ENCODE assay signal across 12 cellular contexts in genomic region chr16:84825896-84826557, GRCh38. TPM values are rescaled to one million over a fixed set of nuclear protein-coding genes. Genes with fewer than 3 reads are reported as not detected.
A peak's percentile ranks its signal among the peaks of the same experiment; 100 is the strongest.
DNase-seq lines count a peak whose midpoint lies in the region; ATAC-seq, FAIRE-seq and TF ChIP-seq lines count a peak whose summit lies in the region.
"Had no signal": no experiment of that assay in that cellular context is flagged by ENCODE, and none has a peak within 500 bp of the region (broad histone marks: within the 10 kb centered on the region; RNA-seq: fewer than 3 reads in every experiment).

No MANE protein-coding gene starts in this region.

- no peak for TF ChIP-seq EP300 in tibial nerve (IDR thresholded peaks at IDR 0.05)

- intact Hi-C loops in esophagus squamous epithelium (cut with DNase I), result no loop called here

- TF ChIP-seq POLR2A in esophagus squamous epithelium (IDR thresholded peaks at IDR 0.05) (no peak), tibial nerve (IDR thresholded peaks at IDR 0.05) (no peak)

- H3K4me3 ChIP-seq in esophagus squamous epithelium (peak overlapping the region in 1 of 4 donors; percentile 16), muscle layer of colon (ENCODE audit: low read depth in 1 of 2, low read length in 2 of 2) (peak overlapping the region in 1 of 2 donors; percentile 35), tibial nerve (no peak overlapping the region)

- peak overlapping the region; percentile 69 to 93 (median 92) for H3K27ac ChIP-seq in esophagus squamous epithelium
- peak overlapping the region; percentile 91 for H3K27ac ChIP-seq in muscle layer of colon (ENCODE audit: low read depth, low read length)
- H3K27ac ChIP-seq in tibial nerve, result peak overlapping the region; percentile 60 to 92 (median 70)
- H3K27ac ChIP-seq: VCaP had no signal

- DNase-seq in HTR-8/SVneo (ENCODE audit: insufficient read length, low spot score) (no peak), esophagus squamous epithelium (lab: John Stamatoyannopoulos, UW) (no peak), tibial nerve (ENCODE audit: low spot score in 2 of 2) (no peak), CD1c-positive myeloid dendritic cell (ENCODE audit: extremely low spot score) (no peak)
- DNase-seq in stimulated activated CD4-positive, alpha-beta T cell treated with anti-CD3 and anti-CD28 coated beads, Interleukin-4, amount 100 ng/mL, for 24 hours, result no peak
- DNase-seq: CD8-positive, alpha-beta memory T cell; kidney glomerular epithelial cell; NCI-H2029 had no signal

- H3K9me3 ChIP-seq in esophagus squamous epithelium (no peaks in the 10 kb centered on the region), muscle layer of colon (ENCODE audit: low read length) (no peaks in the 10 kb centered on the region), tibial nerve (no peaks in the 10 kb centered on the region)

- H3K9ac ChIP-seq in muscle layer of colon (ENCODE audit: low read length), result peak overlapping the region; percentile 65

- peaks cover 0 to 85% (median 29%) of the 10 kb centered on the region in 3 donors for H3K4me1 ChIP-seq in esophagus squamous epithelium
- H3K4me1 ChIP-seq in muscle layer of colon (ENCODE audit: insufficient read depth, low read length), result peaks cover 77% of the 10 kb centered on the region
- H3K4me1 ChIP-seq in tibial nerve, result peaks cover 0 to 72% (median 29%) of the 10 kb centered on the region in 4 donors

- WGBS in esophagus squamous epithelium, 2 donors, result 59 to 83% methylated on average over 8 of the region's 8 CpGs
- WGBS in tibial nerve, 2 donors, result 85 to 86% methylated on average over 8 of the region's 8 CpGs

- H3K36me3 ChIP-seq in esophagus squamous epithelium (no peaks in the 10 kb centered on the region), muscle layer of colon (ENCODE audit: insufficient read depth, low read length) (peaks cover 9% of the 10 kb centered on the region), tibial nerve (no peaks in the 10 kb centered on the region)

- ATAC-seq in HG03045 (IDR thresholded peaks at IDR 0.05; ENCODE audit: unreplicated experiment), result no peak
- ATAC-seq: stimulated activated effector memory CD8-positive, alpha-beta T cell treated with anti-CD3 and anti-CD28 coated beads, Interleukin-12 subunit alpha, Interleukin-12 subunit beta, amount 100 ng/mL, for 72 hours had no signal

- TF ChIP-seq CTCF in esophagus squamous epithelium (IDR thresholded peaks at IDR 0.05) (no peak), tibial nerve (IDR thresholded peaks at IDR 0.05) (no peak)

- H3K27me3 ChIP-seq in esophagus squamous epithelium (peaks cover 0 to 35% (median 0%) of the 10 kb centered on the region in 4 donors), muscle layer of colon (ENCODE audit: control insufficient read depth in 1 of 2, insufficient read depth in 2 of 2, low read length in 2 of 2) (no peaks in the 10 kb centered on the region), tibial nerve (no peaks in the 10 kb centered on the region)

- FAIRE-seq in HTR-8/SVneo (lab: Jason Lieb, UNC), result peak; percentile 78

RNA-seq across cellular contexts. Expression of gene CRISPLD2, which starts 6.2 kb away (rescaled TPM):
- total RNA-seq in esophagus squamous epithelium (100 to 1,000 TPM in 1 of 4 donors, 10 to 100 TPM in 2, 1 to 10 TPM in 1; 6.0 to 166 (median 24.2) TPM), tibial nerve (100 to 1,000 TPM; 136 to 232 (median 207) TPM)
